In the genomic region with DNA sequence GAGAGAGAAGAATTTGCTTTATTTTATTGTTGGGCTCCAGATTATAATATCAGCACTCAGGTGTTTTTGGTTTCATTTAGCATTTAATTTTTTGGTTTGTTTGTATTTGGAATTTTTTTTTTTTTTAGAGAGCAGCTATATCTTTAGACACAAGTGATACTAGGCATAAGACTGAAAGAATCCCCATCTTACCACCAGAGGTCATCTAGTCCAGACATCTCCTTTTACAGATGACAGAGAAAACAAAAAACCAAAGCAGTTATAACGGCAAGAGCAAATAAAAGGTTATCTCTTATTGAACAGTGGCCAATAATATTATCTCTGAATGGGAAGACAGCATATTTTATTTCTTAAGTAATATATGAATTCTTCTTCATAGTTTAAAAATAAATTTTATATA, we compare ENCODE assay signal across 12 cellular contexts. TPM values are rescaled to one million over a fixed set of nuclear protein-coding genes. Genes with fewer than 3 reads are reported as not detected.
A peak's percentile ranks its signal among the peaks of the same experiment; 100 is the strongest.
DNase-seq lines count a peak whose midpoint lies in the region; ATAC-seq and TF ChIP-seq lines count a peak whose summit lies in the region.
"Had no signal": no experiment of that assay in that cellular context is flagged by ENCODE, and none has a peak within 500 bp of the region (broad histone marks: within the 10 kb centered on the region; RNA-seq: fewer than 3 reads in every experiment).

No MANE protein-coding gene starts in this region.

- H3K4me1 ChIP-seq in breast epithelium, result no peaks in the 10 kb centered on the region

- intact Hi-C loops in breast epithelium (cut with DNase I; ENCODE audit: low total_unique reads), result no loop called here

- peaks cover 7% of the 10 kb centered on the region for H3K36me3 ChIP-seq in breast epithelium

- no peaks in the 10 kb centered on the region for H3K27me3 ChIP-seq in AG04450 (ENCODE audit: control insufficient read depth, insufficient read depth, low read length)
- no peaks in the 10 kb centered on the region for H3K27me3 ChIP-seq in breast epithelium

- CTCF ChIA-PET in AG04450 (lab: Charles Lee), result interaction anchor here (0.5 to 1.6 kb wide), 12 partner anchors 10 to 274 kb away, joined by 3 to 7 read pairs (median 4); a partner anchor contains a TSS

- peak; percentile 58 for ATAC-seq in HG03378 (IDR thresholded peaks at IDR 0.05; ENCODE audit: unreplicated experiment)
- no peak for ATAC-seq in GM21526 (IDR thresholded peaks at IDR 0.05; ENCODE audit: low FRiP score, unreplicated experiment)

- no peak overlapping the region for H3K4me3 ChIP-seq in AG04450 (ENCODE audit: low read depth, low read length)
- H3K4me3 ChIP-seq in breast epithelium, result no peak overlapping the region

- H3K9me3 ChIP-seq in AG04450 (ENCODE audit: control insufficient read depth, insufficient read depth, low read length) (no peaks in the 10 kb centered on the region), breast epithelium (no peaks in the 10 kb centered on the region)

- H3K27ac ChIP-seq in AG04450 (ENCODE audit: low read depth, low read length) (no peak overlapping the region), breast epithelium (no peak overlapping the region)

- POLR2A ChIA-PET in AG04450 (lab: Yijun Ruan, JAX), result no interaction called here

- TF ChIP-seq CTCF in AG04450 (IDR thresholded peaks at IDR 0.05; ENCODE audit: low read depth, low read length), result peak; percentile 52
- peak in 2 of 3 donors; percentile 30 to 32 for TF ChIP-seq CTCF in breast epithelium (IDR thresholded peaks at IDR 0.05)

- no peak for TF ChIP-seq POLR2A in breast epithelium (IDR thresholded peaks at IDR 0.05)

- DNase-seq in AG04450 (ENCODE audit: low read depth, low spot score), result no peak
- DNase-seq in breast epithelium (ENCODE audit: low spot score in 2 of 2), result no peak
- peak; percentile 25 for DNase-seq in kidney glomerular epithelial cell (lab: John Stamatoyannopoulos, UW)
- DNase-seq in CD1c-positive myeloid dendritic cell (ENCODE audit: extremely low spot score), result no peak
- DNase-seq in NCI-H345 treated with DMSO at 0.1 percent for 48 hours (lab: John Stamatoyannopoulos, UW; ENCODE audit: unreplicated experiment), result no peak
- DNase-seq in stimulated activated CD4-positive, alpha-beta T cell treated with anti-CD3 and anti-CD28 coated beads, Interleukin-15, amount 100 ng/mL, for 24 hours, result no peak
- DNase-seq: Calu3; effector CD4-positive, alpha-beta T cell; H7; NCI-H1417 treated with DMSO at 0.1 percent for 48 hours had no signal

RNA-seq across cellular contexts. Expression of a gene that starts 22.8 kb away (rescaled TPM):
- 11.6 and 14.1 TPM in 2 replicates for polyA plus RNA-seq in AG04450 (2011; rRNA removed)
- polyA minus RNA-seq in AG04450 (2011; rRNA and poly(A)+ RNA removed), result 25.3 and 26.6 TPM in 2 replicates
- 10 to 100 TPM; 19.7 to 28.2 (median 21.6) TPM for total RNA-seq in breast epithelium
